7 cellular contexts compared by ENCODE assay signal in genomic region chr7:87886875-87887274, GRCh38. TPM values are rescaled to one million over a fixed set of nuclear protein-coding genes. Genes with fewer than 3 reads are reported as not detected.
DNase-seq lines count a peak whose midpoint lies in the region; ATAC-seq, FAIRE-seq and TF ChIP-seq lines count a peak whose summit lies in the region.

No MANE protein-coding gene starts in this region.

- peak; percentile 96 for FAIRE-seq in endometrium (lab: Jason Lieb, UNC)

- DNase-seq in GM12865 (ENCODE audit: low read depth) (peak; percentile 18), NCI-H526 (lab: John Stamatoyannopoulos, UW) (peak; percentile 6 to 32), prostate gland (ENCODE audit: low spot score) (no peak), WTC11 (ENCODE audit: low spot score) (no peak)
- DNase-seq in activated CD4-positive, alpha-beta T cell treated with anti-CD3 and anti-CD28 coated beads for 1 hour = no peak

- no peaks in the 10 kb centered on the region for H3K9me3 ChIP-seq in prostate gland

- no peaks in the 10 kb centered on the region for H3K27me3 ChIP-seq in prostate gland (replicated peaks; ENCODE audit: insufficient read depth)

- no peaks in the 10 kb centered on the region for H3K4me1 ChIP-seq in prostate gland (replicated peaks)

- TF ChIP-seq POLR2A in prostate gland (IDR thresholded peaks at IDR 0.05) = no peak

- no peaks in the 10 kb centered on the region for H3K27me3 Mint-ChIP-seq in WTC11 (ENCODE audit: low read depth)

- H3K36me3 ChIP-seq in prostate gland = no peaks in the 10 kb centered on the region

- TF ChIP-seq CTCF in GM12865 (IDR thresholded peaks at IDR 0.05; ENCODE audit: insufficient read depth, low read depth, low read length, missing control alignments) (no peak), prostate gland (IDR thresholded peaks at IDR 0.05) (peak in 3 of 4 experiments; percentile 48 to 51 (median 50)), WTC11 (IDR thresholded peaks at IDR 0.05) (no peak)

- intact Hi-C loops in prostate gland (cut with DNase I) = loop anchor here (5.0 kb wide), 2 partner anchors 90 to 470 kb away; no protein-coding TSS in a partner anchor

- H3K4me3 Mint-ChIP-seq in WTC11 = no peak overlapping the region

- H3K4me3 ChIP-seq in GM12865 (ENCODE audit: low read depth, low read length) (no peak overlapping the region), prostate gland (no peak overlapping the region)

- no peaks in the 10 kb centered on the region for H3K4me1 Mint-ChIP-seq in WTC11

- CTCF ChIA-PET in WTC11 (lab: Charles Lee) = interaction anchor here (0.7 to 1.0 kb wide), 3 partner anchors 89 to 312 kb away, joined by 3 to 5 read pairs (median 4); no protein-coding TSS in a partner anchor

- no peaks in the 10 kb centered on the region for H3K9me3 Mint-ChIP-seq in WTC11

- no peak for ATAC-seq in GM19463 (IDR thresholded peaks at IDR 0.05; ENCODE audit: unreplicated experiment)
- ATAC-seq in WTC11 = no peak

- H3K27ac Mint-ChIP-seq in WTC11 = no peak overlapping the region

- H3K27ac ChIP-seq in prostate gland = no peak overlapping the region

- POLR2A ChIA-PET in WTC11 (lab: Charles Lee) = no interaction called here

- peaks cover 47% of the 10 kb centered on the region for H3K36me3 Mint-ChIP-seq in WTC11

TF ChIP-seq in WTC11, 78 proteins besides CTCF, POLR2A, EP300 and RAD21:
- TF ChIP-seq ETV6 (CRISPR knock-in tag; IDR thresholded peaks at IDR 0.05) = no peak
- no peak for TF ChIP-seq CBFB (CRISPR knock-in tag; IDR thresholded peaks at IDR 0.05; ENCODE audit: low read depth)
- TF ChIP-seq, protein P1, sequence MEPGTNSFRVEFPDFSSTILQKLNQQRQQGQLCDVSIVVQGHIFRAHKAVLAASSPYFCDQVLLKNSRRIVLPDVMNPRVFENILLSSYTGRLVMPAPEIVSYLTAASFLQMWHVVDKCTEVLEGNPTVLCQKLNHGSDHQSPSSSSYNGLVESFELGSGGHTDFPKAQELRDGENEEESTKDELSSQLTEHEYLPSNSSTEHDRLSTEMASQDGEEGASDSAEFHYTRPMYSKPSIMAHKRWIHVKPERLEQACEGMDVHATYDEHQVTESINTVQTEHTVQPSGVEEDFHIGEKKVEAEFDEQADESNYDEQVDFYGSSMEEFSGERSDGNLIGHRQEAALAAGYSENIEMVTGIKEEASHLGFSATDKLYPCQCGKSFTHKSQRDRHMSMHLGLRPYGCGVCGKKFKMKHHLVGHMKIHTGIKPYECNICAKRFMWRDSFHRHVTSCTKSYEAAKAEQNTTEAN (CRISPR knock-in tag; IDR thresholded peaks at IDR 0.05) = no peak
- TF ChIP-seq ZNF219 (CRISPR knock-in tag; IDR thresholded peaks at IDR 0.05; ENCODE audit: borderline replicate concordance) = no peak
- TF ChIP-seq NR3C1 (CRISPR knock-in tag; conservative IDR thresholded peaks at IDR 0.05; ENCODE audit: low read depth) = no peak
- TF ChIP-seq NFE2L1 (CRISPR knock-in tag; IDR thresholded peaks at IDR 0.05) = no peak
- no peak for TF ChIP-seq MXD4 (CRISPR knock-in tag; IDR thresholded peaks at IDR 0.05; ENCODE audit: borderline replicate concordance)

RNA-seq across cellular contexts. Expression of gene DBF4, which starts 10.6 kb away (rescaled TPM):
- total RNA-seq in prostate gland (10 to 100 TPM; 11.0 to 24.9 TPM), WTC11 (2021) (52.1 to 55.4 TPM (median 54.2 TPM) in 3 replicates)

RNA-seq across cellular contexts. Expression of gene SLC25A40, which starts 10.7 kb away (rescaled TPM):
- total RNA-seq in prostate gland = 10 to 100 TPM; 19.5 to 33.9 TPM
- total RNA-seq in WTC11 (2021) = 18.1 to 21.9 TPM (median 21.5 TPM) in 3 replicates

RNA-seq across cellular contexts. Expression of gene ADAM22, which starts 47.2 kb away (rescaled TPM):
- total RNA-seq in prostate gland = 1 to 10 TPM; 8.4 to 8.5 TPM
- 12.4 to 14.5 TPM (median 14.5 TPM) in 3 replicates for total RNA-seq in WTC11 (2021)

Comparison
In these comparisons a context has a peak if more than half of its experiments do, and no peak if none do; other contexts are left out.
1. DNase-seq: peak in GM12865 (single experiment) and NCI-H526 (2 of 2); none in prostate gland (single experiment), activated CD4-positive, alpha-beta T cell treated with anti-CD3 and anti-CD28 coated beads for 1 hour (single experiment) and WTC11 (single experiment).
2. CTCF ChIP-seq: peak in prostate gland (3 of 4); none in GM12865 (single experiment) and WTC11 (single experiment).